Comparison of ENCODE assay signal across 13 cellular contexts in the genomic region with DNA sequence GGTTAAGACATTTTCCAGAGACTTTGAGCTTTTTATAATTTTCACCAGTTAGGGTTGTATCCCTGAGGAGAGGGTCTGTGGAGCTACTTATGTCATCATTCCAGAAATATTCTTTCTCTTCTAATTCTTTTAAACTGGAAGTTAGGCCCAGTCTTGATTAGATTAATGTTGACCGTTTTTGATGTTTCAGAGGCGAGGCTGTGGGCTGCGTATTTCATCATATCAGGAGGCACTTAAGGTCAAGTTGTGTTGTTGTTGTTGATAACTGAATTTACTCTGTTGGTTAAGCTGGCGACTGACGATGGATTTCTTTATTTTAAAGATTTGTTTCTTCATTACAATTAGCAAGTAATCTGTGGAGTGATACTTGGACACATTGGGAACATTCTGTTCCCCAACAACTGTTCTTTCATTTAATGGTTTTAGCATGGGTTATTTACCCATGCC. TPM values are rescaled to one million over a fixed set of nuclear protein-coding genes. Genes with fewer than 3 reads are reported as not detected.
A peak's percentile ranks its signal among the peaks of the same experiment; 100 is the strongest.
DNase-seq lines count a peak whose midpoint lies in the region; ATAC-seq and TF ChIP-seq lines count a peak whose summit lies in the region.
"Had no signal": no experiment of that assay in that cellular context is flagged by ENCODE, and none has a peak within 500 bp of the region (broad histone marks: within the 10 kb centered on the region; RNA-seq: fewer than 3 reads in every experiment).

No MANE protein-coding gene starts in this region.

- peak overlapping the region; percentile 54 for H3K27ac ChIP-seq in caudate nucleus (ENCODE audit: low read depth, low read length)
- peak overlapping the region in 1 of 2 donors; percentile 45 for H3K27ac ChIP-seq in left lung
- peak overlapping the region; percentile 83 to 91 for H3K27ac ChIP-seq in testis
- H3K27ac ChIP-seq in spleen = peak overlapping the region in 3 of 8 donors; percentile 1 to 43 (median 11)
- H3K27ac ChIP-seq: neural progenitor cell had no signal

- no peaks in the 10 kb centered on the region for H3K27me3 ChIP-seq in left lung
- H3K27me3 ChIP-seq in testis = no peaks in the 10 kb centered on the region
- H3K27me3 ChIP-seq in spleen (replicated peaks in 1 of 7) = no peaks in the 10 kb centered on the region
- H3K27me3 ChIP-seq: neural progenitor cell had no signal

- DNase-seq in MV-4-11 (lab: John Stamatoyannopoulos, UW) (peak; percentile 74), caudate nucleus (lab: John Stamatoyannopoulos, UW) (no peak), left lung (no peak), testis (no peak), NCI-H1417 treated with DMSO at 0.1 percent for 48 hours (lab: John Stamatoyannopoulos, UW) (no peak), EL (no peak), spleen (no peak)
- DNase-seq: CD8-positive, alpha-beta T cell; central memory CD4-positive, alpha-beta T cell; kidney glomerular epithelial cell; NCI-H2171; stimulated activated naive B cell treated with anti-CD40 and anti-IgM and Interleukin-4, amounts not matched to agents 10 μg/mL and 1 μg/mL and 100 μg/mL, for 72 hours had no signal

- H3K4me3 ChIP-seq in left lung = no peak overlapping the region
- H3K4me3 ChIP-seq in testis = no peak overlapping the region
- H3K4me3 ChIP-seq in spleen = no peak overlapping the region
- H3K4me3 ChIP-seq: neural progenitor cell had no signal

- H3K4me1 ChIP-seq in left lung = peaks cover 12 to 27% of the 10 kb centered on the region in 2 donors
- peaks cover 47% of the 10 kb centered on the region for H3K4me1 ChIP-seq in testis
- peaks cover 0 to 21% (median 12%) of the 10 kb centered on the region in 6 donors for H3K4me1 ChIP-seq in spleen
- H3K4me1 ChIP-seq: neural progenitor cell had no signal

- WGBS in testis, 2 donors = 39 to 43% methylated on average over 5 of the region's 5 CpGs
- 44 to 78% (median 58%) methylated on average over 5 of the region's 5 CpGs for WGBS in spleen, 5 donors

- no peak for TF ChIP-seq CTCF in left lung (IDR thresholded peaks at IDR 0.05)
- no peak for TF ChIP-seq CTCF in testis (IDR thresholded peaks at IDR 0.05)
- TF ChIP-seq CTCF in spleen (IDR thresholded peaks at IDR 0.05 in 8 of 11, conservative IDR thresholded peaks at IDR 0.05 in 3 of 11) = no peak

- intact Hi-C loops in left lung (cut with DNase I) (no loop called here), testis (cut with DNase I; ENCODE audit: low total_unique reads) (no loop called here), spleen (cut with DNase I; ENCODE audit: low total_unique reads) (no loop called here)

- no peak for TF ChIP-seq POLR2A in testis (IDR thresholded peaks at IDR 0.05)
- TF ChIP-seq POLR2A in spleen (IDR thresholded peaks at IDR 0.05) = no peak

- H3K36me3 ChIP-seq in left lung = no peaks in the 10 kb centered on the region
- H3K36me3 ChIP-seq in testis (ENCODE audit: low read depth, missing control alignments) = no peaks in the 10 kb centered on the region
- peaks cover 0 to 21% (median 1%) of the 10 kb centered on the region in 6 donors for H3K36me3 ChIP-seq in spleen
- H3K36me3 ChIP-seq: neural progenitor cell had no signal

- H3K9me3 ChIP-seq in left lung = no peaks in the 10 kb centered on the region
- H3K9me3 ChIP-seq in testis = no peaks in the 10 kb centered on the region
- no peaks in the 10 kb centered on the region for H3K9me3 ChIP-seq in spleen

- peak; percentile 20 for ATAC-seq in left lung
- ATAC-seq: CD8-positive, alpha-beta T cell; stimulated activated naive B cell treated with anti-CD40 and anti-IgM and Interleukin-4, amounts not matched to agents 10 μg/mL and 1 μg/mL and 100 μg/mL, for 72 hours had no signal

RNA-seq across cellular contexts. Expression of a gene that starts 20.1 kb away (rescaled TPM):
- 10 to 100 TPM; 27.0 to 40.5 TPM for total RNA-seq in left lung
- 10 to 100 TPM; 67.3 to 74.5 TPM for total RNA-seq in testis
- polyA plus RNA-seq in testis (ENCODE audit: insufficient read depth, low read depth, low replicate concordance) = 50.3 TPM
- 10 to 100 TPM; 26.4 to 42.2 (median 37.2) TPM for total RNA-seq in spleen
- 10 to 100 TPM in 2 of 3 donors, 1 to 10 TPM in 1; 7.8 to 22.4 (median 11.8) TPM for polyA plus RNA-seq in spleen

RNA-seq across cellular contexts. Expression of a gene that starts 28.9 kb away (rescaled TPM):
- total RNA-seq in left lung = 10 to 100 TPM; 19.7 to 28.4 TPM
- 10 to 100 TPM; 19.3 to 22.5 TPM for total RNA-seq in testis
- polyA plus RNA-seq in testis (ENCODE audit: insufficient read depth, low read depth, low replicate concordance) = 20.3 TPM
- total RNA-seq in spleen = 10 to 100 TPM; 24.0 to 30.0 (median 25.8) TPM
- polyA plus RNA-seq in spleen = 10 to 100 TPM; 11.0 to 16.7 (median 16.0) TPM
